Comparison of ENCODE assay signal across 2 cellular contexts in the genomic region with DNA sequence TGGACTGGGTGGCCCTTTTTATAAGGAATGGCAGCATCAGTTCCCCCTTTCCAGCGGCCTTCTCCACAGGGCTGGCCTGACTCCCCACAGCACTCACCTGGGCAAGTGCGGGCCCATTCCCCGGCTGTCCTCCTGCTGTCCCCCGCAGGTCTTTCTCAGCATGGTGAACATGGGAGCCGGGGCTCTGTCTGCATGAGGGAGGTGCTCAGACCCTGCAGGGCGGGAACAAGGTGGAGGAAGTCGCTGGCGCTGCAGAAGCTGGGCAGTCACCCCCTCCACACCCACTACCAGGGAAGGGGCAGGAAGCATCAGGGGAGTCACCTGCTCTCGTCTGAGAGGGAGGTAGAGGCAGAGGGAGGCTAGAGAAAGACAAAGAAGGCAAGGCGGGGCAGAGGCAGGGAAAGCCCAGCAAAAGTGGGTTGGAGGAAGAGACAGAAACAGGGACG.
TF ChIP-seq lines count a peak whose summit lies in the region.

No MANE protein-coding gene starts in this region.

TF ChIP-seq in HepG2, 621 proteins besides CTCF, POLR2A, EP300 and RAD21:
- TF ChIP-seq, protein P1, sequence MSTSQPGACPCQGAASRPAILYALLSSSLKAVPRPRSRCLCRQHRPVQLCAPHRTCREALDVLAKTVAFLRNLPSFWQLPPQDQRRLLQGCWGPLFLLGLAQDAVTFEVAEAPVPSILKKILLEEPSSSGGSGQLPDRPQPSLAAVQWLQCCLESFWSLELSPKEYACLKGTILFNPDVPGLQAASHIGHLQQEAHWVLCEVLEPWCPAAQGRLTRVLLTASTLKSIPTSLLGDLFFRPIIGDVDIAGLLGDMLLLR (CRISPR knock-in tag; IDR thresholded peaks at IDR 0.05): no peak
- TF ChIP-seq ZNF354B (CRISPR knock-in tag; IDR thresholded peaks at IDR 0.05): no peak
TF ChIP-seq in HepG2: peak in this region for 0.

TF ChIP-seq in WTC11, 78 proteins besides CTCF, POLR2A, EP300 and RAD21:
- TF ChIP-seq, protein P2, sequence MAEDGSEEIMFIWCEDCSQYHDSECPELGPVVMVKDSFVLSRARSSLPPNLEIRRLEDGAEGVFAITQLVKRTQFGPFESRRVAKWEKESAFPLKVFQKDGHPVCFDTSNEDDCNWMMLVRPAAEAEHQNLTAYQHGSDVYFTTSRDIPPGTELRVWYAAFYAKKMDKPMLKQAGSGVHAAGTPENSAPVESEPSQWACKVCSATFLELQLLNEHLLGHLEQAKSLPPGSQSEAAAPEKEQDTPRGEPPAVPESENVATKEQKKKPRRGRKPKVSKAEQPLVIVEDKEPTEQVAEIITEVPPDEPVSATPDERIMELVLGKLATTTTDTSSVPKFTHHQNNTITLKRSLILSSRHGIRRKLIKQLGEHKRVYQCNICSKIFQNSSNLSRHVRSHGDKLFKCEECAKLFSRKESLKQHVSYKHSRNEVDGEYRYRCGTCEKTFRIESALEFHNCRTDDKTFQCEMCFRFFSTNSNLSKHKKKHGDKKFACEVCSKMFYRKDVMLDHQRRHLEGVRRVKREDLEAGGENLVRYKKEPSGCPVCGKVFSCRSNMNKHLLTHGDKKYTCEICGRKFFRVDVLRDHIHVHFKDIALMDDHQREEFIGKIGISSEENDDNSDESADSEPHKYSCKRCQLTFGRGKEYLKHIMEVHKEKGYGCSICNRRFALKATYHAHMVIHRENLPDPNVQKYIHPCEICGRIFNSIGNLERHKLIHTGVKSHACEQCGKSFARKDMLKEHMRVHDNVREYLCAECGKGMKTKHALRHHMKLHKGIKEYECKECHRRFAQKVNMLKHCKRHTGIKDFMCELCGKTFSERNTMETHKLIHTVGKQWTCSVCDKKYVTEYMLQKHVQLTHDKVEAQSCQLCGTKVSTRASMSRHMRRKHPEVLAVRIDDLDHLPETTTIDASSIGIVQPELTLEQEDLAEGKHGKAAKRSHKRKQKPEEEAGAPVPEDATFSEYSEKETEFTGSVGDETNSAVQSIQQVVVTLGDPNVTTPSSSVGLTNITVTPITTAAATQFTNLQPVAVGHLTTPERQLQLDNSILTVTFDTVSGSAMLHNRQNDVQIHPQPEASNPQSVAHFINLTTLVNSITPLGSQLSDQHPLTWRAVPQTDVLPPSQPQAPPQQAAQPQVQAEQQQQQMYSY (CRISPR knock-in tag; IDR thresholded peaks at IDR 0.05): no peak
- TF ChIP-seq, protein P3, sequence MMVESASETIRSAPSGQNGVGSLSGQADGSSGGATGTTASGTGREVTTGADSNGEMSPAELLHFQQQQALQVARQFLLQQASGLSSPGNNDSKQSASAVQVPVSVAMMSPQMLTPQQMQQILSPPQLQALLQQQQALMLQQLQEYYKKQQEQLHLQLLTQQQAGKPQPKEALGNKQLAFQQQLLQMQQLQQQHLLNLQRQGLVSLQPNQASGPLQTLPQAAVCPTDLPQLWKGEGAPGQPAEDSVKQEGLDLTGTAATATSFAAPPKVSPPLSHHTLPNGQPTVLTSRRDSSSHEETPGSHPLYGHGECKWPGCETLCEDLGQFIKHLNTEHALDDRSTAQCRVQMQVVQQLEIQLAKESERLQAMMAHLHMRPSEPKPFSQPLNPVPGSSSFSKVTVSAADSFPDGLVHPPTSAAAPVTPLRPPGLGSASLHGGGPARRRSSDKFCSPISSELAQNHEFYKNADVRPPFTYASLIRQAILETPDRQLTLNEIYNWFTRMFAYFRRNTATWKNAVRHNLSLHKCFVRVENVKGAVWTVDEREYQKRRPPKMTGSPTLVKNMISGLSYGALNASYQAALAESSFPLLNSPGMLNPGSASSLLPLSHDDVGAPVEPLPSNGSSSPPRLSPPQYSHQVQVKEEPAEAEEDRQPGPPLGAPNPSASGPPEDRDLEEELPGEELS (CRISPR knock-in tag; IDR thresholded peaks at IDR 0.05): no peak
- TF ChIP-seq MXD4 (CRISPR knock-in tag; IDR thresholded peaks at IDR 0.05; ENCODE audit: borderline replicate concordance) (no peak), MAX (CRISPR knock-in tag; IDR thresholded peaks at IDR 0.05) (no peak), KAT7 (CRISPR knock-in tag; IDR thresholded peaks at IDR 0.05; ENCODE audit: borderline replicate concordance) (no peak), GRHL2 (CRISPR knock-in tag; IDR thresholded peaks at IDR 0.05; ENCODE audit: insufficient replicate concordance, severe bottlenecking) (no peak), JAZF1 (CRISPR knock-in tag; IDR thresholded peaks at IDR 0.05) (no peak), EMX1 (CRISPR knock-in tag; IDR thresholded peaks at IDR 0.05) (no peak), ZNF416 (CRISPR knock-in tag; IDR thresholded peaks at IDR 0.05) (no peak), TEAD1 (CRISPR knock-in tag; IDR thresholded peaks at IDR 0.05) (no peak), ATF2 (CRISPR knock-in tag; IDR thresholded peaks at IDR 0.05; ENCODE audit: borderline replicate concordance, low read depth) (no peak), ELF4 (CRISPR knock-in tag; IDR thresholded peaks at IDR 0.05; ENCODE audit: low read depth) (no peak), SP1 (CRISPR knock-in tag; conservative IDR thresholded peaks at IDR 0.05) (no peak), ATF6 (CRISPR knock-in tag; IDR thresholded peaks at IDR 0.05) (no peak)
- TF ChIP-seq, protein P4, sequence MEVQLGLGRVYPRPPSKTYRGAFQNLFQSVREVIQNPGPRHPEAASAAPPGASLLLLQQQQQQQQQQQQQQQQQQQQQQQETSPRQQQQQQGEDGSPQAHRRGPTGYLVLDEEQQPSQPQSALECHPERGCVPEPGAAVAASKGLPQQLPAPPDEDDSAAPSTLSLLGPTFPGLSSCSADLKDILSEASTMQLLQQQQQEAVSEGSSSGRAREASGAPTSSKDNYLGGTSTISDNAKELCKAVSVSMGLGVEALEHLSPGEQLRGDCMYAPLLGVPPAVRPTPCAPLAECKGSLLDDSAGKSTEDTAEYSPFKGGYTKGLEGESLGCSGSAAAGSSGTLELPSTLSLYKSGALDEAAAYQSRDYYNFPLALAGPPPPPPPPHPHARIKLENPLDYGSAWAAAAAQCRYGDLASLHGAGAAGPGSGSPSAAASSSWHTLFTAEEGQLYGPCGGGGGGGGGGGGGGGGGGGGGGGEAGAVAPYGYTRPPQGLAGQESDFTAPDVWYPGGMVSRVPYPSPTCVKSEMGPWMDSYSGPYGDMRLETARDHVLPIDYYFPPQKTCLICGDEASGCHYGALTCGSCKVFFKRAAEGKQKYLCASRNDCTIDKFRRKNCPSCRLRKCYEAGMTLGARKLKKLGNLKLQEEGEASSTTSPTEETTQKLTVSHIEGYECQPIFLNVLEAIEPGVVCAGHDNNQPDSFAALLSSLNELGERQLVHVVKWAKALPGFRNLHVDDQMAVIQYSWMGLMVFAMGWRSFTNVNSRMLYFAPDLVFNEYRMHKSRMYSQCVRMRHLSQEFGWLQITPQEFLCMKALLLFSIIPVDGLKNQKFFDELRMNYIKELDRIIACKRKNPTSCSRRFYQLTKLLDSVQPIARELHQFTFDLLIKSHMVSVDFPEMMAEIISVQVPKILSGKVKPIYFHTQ (CRISPR knock-in tag; IDR thresholded peaks at IDR 0.05): no peak
- TF ChIP-seq, protein P5, sequence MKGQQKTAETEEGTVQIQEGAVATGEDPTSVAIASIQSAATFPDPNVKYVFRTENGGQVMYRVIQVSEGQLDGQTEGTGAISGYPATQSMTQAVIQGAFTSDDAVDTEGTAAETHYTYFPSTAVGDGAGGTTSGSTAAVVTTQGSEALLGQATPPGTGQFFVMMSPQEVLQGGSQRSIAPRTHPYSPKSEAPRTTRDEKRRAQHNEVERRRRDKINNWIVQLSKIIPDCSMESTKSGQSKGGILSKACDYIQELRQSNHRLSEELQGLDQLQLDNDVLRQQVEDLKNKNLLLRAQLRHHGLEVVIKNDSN (CRISPR knock-in tag; IDR thresholded peaks at IDR 0.05): no peak
